17 cellular contexts compared by ENCODE assay signal in genomic region chr7:1779445-1779844, GRCh38.
"Had no signal": no experiment of that assay in that cellular context is flagged by ENCODE, and none has a peak within 500 bp of the region (broad histone marks: within the 10 kb centered on the region; RNA-seq: fewer than 3 reads in every experiment).

No MANE protein-coding gene starts in this region.

- H3K27ac Mint-ChIP-seq: dendritic cell treated with granulocyte-macrophage colony-stimulating factor and Interleukin-4, amounts not matched to agents 40 ng/mL and 50 ng/mL, for 4 days; effector memory CD8-positive, alpha-beta T cell; naive thymus-derived CD4-positive, alpha-beta T cell; nephron progenitor cell had no signal

- H3K4me1 ChIP-seq: foreskin keratinocyte, right atrium auricular region, thyroid gland had no signal

- ATAC-seq: effector memory CD8-positive, alpha-beta T cell; foreskin keratinocyte; left colon; naive thymus-derived CD4-positive, alpha-beta T cell had no signal

- H3K4me3 Mint-ChIP-seq: dendritic cell treated with granulocyte-macrophage colony-stimulating factor and Interleukin-4, amounts not matched to agents 40 ng/mL and 50 ng/mL, for 4 days; effector memory CD8-positive, alpha-beta T cell; naive thymus-derived CD4-positive, alpha-beta T cell; nephron progenitor cell had no signal

- H3K9me3 Mint-ChIP-seq: effector memory CD8-positive, alpha-beta T cell had no signal

- H3K27me3 ChIP-seq: hepatocyte, neutrophil, right atrium auricular region, thyroid gland had no signal

- H3K4me3 ChIP-seq: hepatocyte, right atrium auricular region, suprapubic skin, thyroid gland had no signal

- H3K36me3 ChIP-seq: neutrophil, right atrium auricular region, suprapubic skin, thyroid gland had no signal

- H3K27ac ChIP-seq: foreskin keratinocyte, hepatocyte, neutrophil, right atrium auricular region, suprapubic skin, thyroid gland had no signal

- DNase-seq: cerebellar nuclear complex; effector memory CD8-positive, alpha-beta T cell; foreskin keratinocyte; left colon; mesendoderm; naive thymus-derived CD4-positive, alpha-beta T cell; nephron progenitor cell; posterior cingulate gyrus; small intestine; stimulated activated CD4-positive, alpha-beta T cell treated with anti-CD3 and anti-CD28 coated beads, Interleukin-12 subunit alpha, Interleukin-12 subunit beta, amount 100 ng/mL, for 4 hours; stimulated activated naive CD4-positive, alpha-beta T cell; thyroid gland had no signal

- H3K9me3 ChIP-seq: neutrophil, thyroid gland had no signal

- H3K4me1 Mint-ChIP-seq: naive thymus-derived CD4-positive, alpha-beta T cell had no signal
